8 cellular contexts compared by ENCODE assay signal in genomic region chr3:122444491-122444887, GRCh38. TPM values are rescaled to one million over a fixed set of nuclear protein-coding genes. Genes with fewer than 3 reads are reported as not detected.
DNase-seq lines count a peak whose midpoint lies in the region; ATAC-seq and TF ChIP-seq lines count a peak whose summit lies in the region.
"Not testable (repeated sequence)": the region's sequence is repeated elsewhere in the genome, so short reads cannot be mapped to it uniquely, and the experiment has no call there.

No MANE protein-coding gene starts in this region.

- POLR2A ChIA-PET in PC-3 (lab: Charles Lee; ENCODE audit: unreplicated experiment); WTC11 (lab: Charles Lee): not testable (repeated sequence)

- peak overlapping the region; percentile 63 for H3K4me2 ChIP-seq in GM23338
- H3K4me2 ChIP-seq in PC-3 (ENCODE audit: low read length); smooth muscle cell: not testable (repeated sequence)

- BruUV-seq in PC-3 (replicated peaks; lab: Mats Ljungman, UMichigan) = not testable (repeated sequence)

- H3K27ac ChIP-seq in 22Rv1 = peak overlapping the region; percentile 72
- H3K27ac ChIP-seq in GM23338 (ENCODE audit: low read depth) = peak overlapping the region; percentile 88
- peak overlapping the region; percentile 48; the same call in 1 of the 2 replicates for H3K27ac ChIP-seq in PC-3 (ENCODE audit: low read length)
- peak overlapping the region; percentile 26 for H3K27ac ChIP-seq in smooth muscle cell (ENCODE audit: low read depth)

- not testable (repeated sequence) for TF ChIP-seq CTCF in 22Rv1 (IDR thresholded peaks at IDR 0.05); GM23338 (conservative IDR thresholded peaks at IDR 0.05; ENCODE audit: low read depth in 2 of 2); PC-3 (conservative IDR thresholded peaks at IDR 0.05; ENCODE audit: low read depth, low read length); WTC11 (IDR thresholded peaks at IDR 0.05); neural crest cell (conservative IDR thresholded peaks at IDR 0.05); smooth muscle cell (IDR thresholded peaks at IDR 0.05; ENCODE audit: borderline replicate concordance, insufficient read depth, poor library complexity, severe bottlenecking)

- CTCF ChIA-PET in PC-3 (lab: Charles Lee); WTC11 (lab: Charles Lee): not testable (repeated sequence)

- H3K4me1 ChIP-seq in GM23338 (ENCODE audit: insufficient read depth) (peaks cover 14% of the 10 kb centered on the region), PC-3 (ENCODE audit: insufficient read depth, low read length) (peaks cover 16% of the 10 kb centered on the region)
- H3K4me1 ChIP-seq in smooth muscle cell (ENCODE audit: low read depth) = not testable (repeated sequence)

- H3K27me3 ChIP-seq in GM23338 (ENCODE audit: insufficient read depth); PC-3 (ENCODE audit: low read length); smooth muscle cell (ENCODE audit: low read depth): not testable (repeated sequence)

- not testable (repeated sequence) for DNase-seq in GM23338 (ENCODE audit: low spot score); PC-3; WTC11 (ENCODE audit: low spot score); activated naive CD8-positive, alpha-beta T cell treated with anti-CD3 and anti-CD28 coated beads for 36 hours; left lobe of liver (ENCODE audit: low spot score); neural crest cell (ENCODE audit: low read depth, low spot score); smooth muscle cell (lab: John Stamatoyannopoulos, UW; ENCODE audit: unreplicated experiment)

- not testable (repeated sequence) for H3K27me3 Mint-ChIP-seq in GM23338 (ENCODE audit: insufficient read depth, low read depth, poor library complexity); WTC11 (ENCODE audit: low read depth); activated naive CD8-positive, alpha-beta T cell treated with anti-CD3 and anti-CD28 coated beads for 36 hours; neural crest cell (ENCODE audit: low read depth)

- peaks cover 51% of the 10 kb centered on the region for H3K79me2 ChIP-seq in GM23338 (replicated peaks; ENCODE audit: insufficient read depth)
- H3K79me2 ChIP-seq in PC-3 (ENCODE audit: low read length) = peaks cover 20% of the 10 kb centered on the region; the same call in 1 of the 2 replicates
- peaks cover 31% of the 10 kb centered on the region for H3K79me2 ChIP-seq in smooth muscle cell (ENCODE audit: low read depth)

- not testable (repeated sequence) for H3F3A ChIP-seq in GM23338 (replicated peaks; ENCODE audit: low read depth); PC-3 (ENCODE audit: low read length, unreplicated experiment); smooth muscle cell (ENCODE audit: low read depth)

- H2AFZ ChIP-seq in GM23338; PC-3 (ENCODE audit: low read length); smooth muscle cell (ENCODE audit: low read depth): not testable (repeated sequence)

- not testable (repeated sequence) for H3K9me3 ChIP-seq in PC-3 (ENCODE audit: low read length); smooth muscle cell (replicated peaks; ENCODE audit: low read depth)

- peak overlapping the region; percentile 18; the same call in 1 of the 3 replicates for H3K4me3 Mint-ChIP-seq in GM23338
- H3K4me3 Mint-ChIP-seq in WTC11; activated naive CD8-positive, alpha-beta T cell treated with anti-CD3 and anti-CD28 coated beads for 36 hours; neural crest cell: not testable (repeated sequence)

- peaks cover 32% of the 10 kb centered on the region for H3K36me3 ChIP-seq in GM23338 (ENCODE audit: insufficient read depth)
- peaks cover 70% of the 10 kb centered on the region for H3K36me3 ChIP-seq in PC-3 (ENCODE audit: low read depth, low read length)
- H3K36me3 ChIP-seq in smooth muscle cell (ENCODE audit: low read depth) = peaks cover 21% of the 10 kb centered on the region

- H4K20me1 ChIP-seq in GM23338 (replicated peaks; ENCODE audit: insufficient read depth); PC-3 (ENCODE audit: low read length): not testable (repeated sequence)
- H4K20me1 ChIP-seq in smooth muscle cell (ENCODE audit: low read depth) = peaks cover 12% of the 10 kb centered on the region

- ATAC-seq in GM23338, PC-3, WTC11: not testable (repeated sequence)
- ATAC-seq in left lobe of liver = peak; percentile 47

- H3K27ac Mint-ChIP-seq in GM23338 (peak overlapping the region; percentile 97), WTC11 (peak overlapping the region; percentile 71; the same call in 1 of the 2 replicates), neural crest cell (ENCODE audit: unreplicated experiment) (peak overlapping the region; percentile 93)
- H3K27ac Mint-ChIP-seq in activated naive CD8-positive, alpha-beta T cell treated with anti-CD3 and anti-CD28 coated beads for 36 hours = peak overlapping the region; percentile 42

- not testable (repeated sequence) for H3K9me2 ChIP-seq in GM23338 (ENCODE audit: insufficient read depth); PC-3 (replicated peaks; ENCODE audit: low read length)

- H3K4me1 Mint-ChIP-seq in GM23338 (peaks cover 28% of the 10 kb centered on the region), WTC11 (peaks cover 27% of the 10 kb centered on the region)
- not testable (repeated sequence) for H3K4me1 Mint-ChIP-seq in activated naive CD8-positive, alpha-beta T cell treated with anti-CD3 and anti-CD28 coated beads for 36 hours; neural crest cell

- H3K9ac ChIP-seq in PC-3 (ENCODE audit: low read length); smooth muscle cell (ENCODE audit: low read depth): not testable (repeated sequence)

- 95% methylated on average over 5 of the region's 5 CpGs for WGBS in smooth muscle cell (ENCODE audit: low lambda C conversion rate)

- H3K36me3 Mint-ChIP-seq in GM23338 (ENCODE audit: low read depth) (peaks cover 90% of the 10 kb centered on the region), WTC11 (peaks cover 94% of the 10 kb centered on the region), neural crest cell (ENCODE audit: low read depth) (peaks cover 68% of the 10 kb centered on the region)
- H3K36me3 Mint-ChIP-seq in activated naive CD8-positive, alpha-beta T cell treated with anti-CD3 and anti-CD28 coated beads for 36 hours = peaks cover 85% of the 10 kb centered on the region

- H3K9me3 Mint-ChIP-seq in GM23338, neural crest cell: not testable (repeated sequence)
- H3K9me3 Mint-ChIP-seq in WTC11 = peaks cover 38% of the 10 kb centered on the region
- H3K9me3 Mint-ChIP-seq in activated naive CD8-positive, alpha-beta T cell treated with anti-CD3 and anti-CD28 coated beads for 36 hours = peaks cover 21% of the 10 kb centered on the region

- intact Hi-C loops in PC-3 (cut with micrococcal nuclease) = not testable (repeated sequence)

- H3K4me3 ChIP-seq in GM23338; PC-3 (ENCODE audit: low read length); smooth muscle cell: not testable (repeated sequence)

RNA-seq across cellular contexts. Expression of gene WDR5B, which starts 28.6 kb away (rescaled TPM):
- 2.4 and 2.7 TPM in 2 replicates for total RNA-seq in GM23338 (2014; rRNA removed; shearing (Covaris generic))
- polyA plus RNA-seq in GM23338 (2016; fragmentation: Nextera tagmentation; extraction: Ambion mirVana) = 0.81 and 0.87 TPM in 2 replicates
- 3.1 and 4.0 TPM in 2 replicates for total RNA-seq in PC-3 (2014; rRNA removed)
- total RNA-seq in WTC11 (2021) = 2.6 to 2.9 TPM (median 2.8 TPM) in 3 replicates
- 1 to 10 TPM; 2.4 to 2.5 TPM for total RNA-seq in activated naive CD8-positive, alpha-beta T cell treated with anti-CD3 and anti-CD28 coated beads for 36 hours
- total RNA-seq in left lobe of liver = 2.3 TPM
- total RNA-seq in neural crest cell = 6.8 and 7.3 TPM in 2 replicates
- total RNA-seq in smooth muscle cell = 5.2 and 8.1 TPM in 2 replicates
- 1.6 and 1.8 TPM in 2 replicates for polyA plus RNA-seq in smooth muscle cell

Comparison
In these comparisons a context has a peak if more than half of its experiments do, and no peak if none do; other contexts are left out.
1. H3K27ac ChIP-seq: peak in every context shown above with its lines; median percentile 88 in GM23338; 72 in 22Rv1; 48 in PC-3; 26 in smooth muscle cell.
2. H3K27ac Mint-ChIP-seq: peak in every context shown above with its lines; median percentile 97 in GM23338; 93 in neural crest cell; 71 in WTC11; 42 in activated naive CD8-positive, alpha-beta T cell treated with anti-CD3 and anti-CD28 coated beads for 36 hours.